20 cellular contexts compared by ENCODE assay signal in genomic region chr11:2467695-2468055, GRCh38. TPM values are rescaled to one million over a fixed set of nuclear protein-coding genes. Genes with fewer than 3 reads are reported as not detected.
DNase-seq lines count a peak whose midpoint lies in the region; ATAC-seq and TF ChIP-seq lines count a peak whose summit lies in the region.
"Had no signal": no experiment of that assay in that cellular context is flagged by ENCODE, and none has a peak within 500 bp of the region (broad histone marks: within the 10 kb centered on the region; RNA-seq: fewer than 3 reads in every experiment).

No MANE protein-coding gene starts in this region.

- H3K4me3 ChIP-seq in upper lobe of right lung = no peak overlapping the region
- H3K4me3 ChIP-seq: heart left ventricle, SK-N-MC, upper lobe of left lung had no signal

- H3K9me3 ChIP-seq in upper lobe of right lung = no peaks in the 10 kb centered on the region
- H3K9me3 ChIP-seq: heart left ventricle, upper lobe of left lung had no signal

- H3K4me1 ChIP-seq in upper lobe of right lung = no peaks in the 10 kb centered on the region

- DNase-seq in T-helper 1 cell (no peak), natural killer cell (no peak), upper lobe of right lung (peak; percentile 55), NCI-H2171 treated with DMSO at 0.1 percent for 48 hours (lab: John Stamatoyannopoulos, UW) (no peak)
- DNase-seq in natural killer cell treated with Interleukin-12 subunit alpha and Interleukin-12 subunit beta and Interleukin-15 and Interleukin-18, amount 100 ng/mL, for 72 hours (ENCODE audit: low spot score) = no peak
- DNase-seq in effector memory CD8-positive, alpha-beta T cell = no peak
- DNase-seq: mesendoderm; NCI-H69; stimulated activated naive CD4-positive, alpha-beta T cell treated with Interleukin-2 at 50 U/mL for 16 hours had no signal

- H3K27ac ChIP-seq in upper lobe of right lung = no peak overlapping the region
- H3K27ac ChIP-seq: 22Rv1, C4-2B, SK-N-MC, upper lobe of left lung had no signal

- no peaks in the 10 kb centered on the region for H3K9me3 Mint-ChIP-seq in T-helper 1 cell treated with Interleukin-12 subunit alpha and Interleukin-12 subunit beta and Interleukin-4 antibody, amounts not matched to agents 30 μg/mL and 1 μg/mL, for 36 hours
- H3K9me3 Mint-ChIP-seq in natural killer cell = no peaks in the 10 kb centered on the region
- H3K9me3 Mint-ChIP-seq in natural killer cell treated with Interleukin-12 subunit alpha and Interleukin-12 subunit beta and Interleukin-15 and Interleukin-18, amount 100 ng/mL, for 72 hours = no peaks in the 10 kb centered on the region
- no peaks in the 10 kb centered on the region for H3K9me3 Mint-ChIP-seq in effector memory CD8-positive, alpha-beta T cell
- H3K9me3 Mint-ChIP-seq: activated naive CD4-positive, alpha-beta T cell treated with anti-CD3 and anti-CD28 coated beads, Interleukin-2, amount 50 U/mL, for 72 hours had no signal

- peaks cover 12% of the 10 kb centered on the region for H3K27me3 Mint-ChIP-seq in T-helper 1 cell treated with Interleukin-12 subunit alpha and Interleukin-12 subunit beta and Interleukin-4 antibody, amounts not matched to agents 30 μg/mL and 1 μg/mL, for 36 hours (ENCODE audit: low read depth)
- H3K27me3 Mint-ChIP-seq in natural killer cell (ENCODE audit: low read depth in 2 of 2) = peaks cover 26 to 40% of the 10 kb centered on the region in 2 donors
- H3K27me3 Mint-ChIP-seq in natural killer cell treated with Interleukin-12 subunit alpha and Interleukin-12 subunit beta and Interleukin-15 and Interleukin-18, amount 100 ng/mL, for 72 hours = peaks cover 20 to 28% of the 10 kb centered on the region in 2 donors
- H3K27me3 Mint-ChIP-seq in effector memory CD8-positive, alpha-beta T cell = no peaks in the 10 kb centered on the region

- TF ChIP-seq CTCF in natural killer cell (IDR thresholded peaks at IDR 0.05) (no peak), upper lobe of right lung (IDR thresholded peaks at IDR 0.05) (no peak)

- H3K36me3 Mint-ChIP-seq in T-helper 1 cell treated with Interleukin-12 subunit alpha and Interleukin-12 subunit beta and Interleukin-4 antibody, amounts not matched to agents 30 μg/mL and 1 μg/mL, for 36 hours (ENCODE audit: low read depth) = no peaks in the 10 kb centered on the region
- no peaks in the 10 kb centered on the region for H3K36me3 Mint-ChIP-seq in natural killer cell
- H3K36me3 Mint-ChIP-seq in natural killer cell treated with Interleukin-12 subunit alpha and Interleukin-12 subunit beta and Interleukin-15 and Interleukin-18, amount 100 ng/mL, for 72 hours = no peaks in the 10 kb centered on the region
- H3K36me3 Mint-ChIP-seq in effector memory CD8-positive, alpha-beta T cell (ENCODE audit: insufficient read depth) = peaks cover 4% of the 10 kb centered on the region
- H3K36me3 Mint-ChIP-seq: activated naive CD4-positive, alpha-beta T cell treated with anti-CD3 and anti-CD28 coated beads, Interleukin-2, amount 50 U/mL, for 72 hours had no signal

- peak in 1 of 3 donors; percentile 5 for ATAC-seq in natural killer cell
- ATAC-seq in natural killer cell treated with Interleukin-12 subunit alpha and Interleukin-12 subunit beta and Interleukin-15 and Interleukin-18, amount 100 ng/mL, for 72 hours = no peak
- no peak for ATAC-seq in effector memory CD8-positive, alpha-beta T cell (replicated peaks)
- no peak for ATAC-seq in upper lobe of right lung
- no peak for ATAC-seq in GM21390 (IDR thresholded peaks at IDR 0.05; ENCODE audit: unreplicated experiment)
- ATAC-seq: heart left ventricle had no signal

- no peaks in the 10 kb centered on the region for H3K36me3 ChIP-seq in upper lobe of right lung
- H3K36me3 ChIP-seq: heart left ventricle, upper lobe of left lung had no signal

- peak overlapping the region; percentile 60 for H3K4me3 Mint-ChIP-seq in T-helper 1 cell treated with Interleukin-12 subunit alpha and Interleukin-12 subunit beta and Interleukin-4 antibody, amounts not matched to agents 30 μg/mL and 1 μg/mL, for 36 hours
- peak overlapping the region; percentile 49 for H3K4me3 Mint-ChIP-seq in natural killer cell
- no peak overlapping the region for H3K4me3 Mint-ChIP-seq in natural killer cell treated with Interleukin-12 subunit alpha and Interleukin-12 subunit beta and Interleukin-15 and Interleukin-18, amount 100 ng/mL, for 72 hours
- H3K4me3 Mint-ChIP-seq in effector memory CD8-positive, alpha-beta T cell = peak overlapping the region; percentile 73
- H3K4me3 Mint-ChIP-seq: neural crest cell had no signal

- peaks cover 19% of the 10 kb centered on the region for H3K4me1 Mint-ChIP-seq in T-helper 1 cell treated with Interleukin-12 subunit alpha and Interleukin-12 subunit beta and Interleukin-4 antibody, amounts not matched to agents 30 μg/mL and 1 μg/mL, for 36 hours (ENCODE audit: low read depth)
- H3K4me1 Mint-ChIP-seq in natural killer cell = peaks cover 19 to 38% of the 10 kb centered on the region in 2 donors
- peaks cover 17 to 23% of the 10 kb centered on the region in 2 donors for H3K4me1 Mint-ChIP-seq in natural killer cell treated with Interleukin-12 subunit alpha and Interleukin-12 subunit beta and Interleukin-15 and Interleukin-18, amount 100 ng/mL, for 72 hours (ENCODE audit: low read depth in 2 of 2)
- peaks cover 25 to 43% of the 10 kb centered on the region in 2 donors for H3K4me1 Mint-ChIP-seq in effector memory CD8-positive, alpha-beta T cell (ENCODE audit: low read depth in 2 of 2)
- H3K4me1 Mint-ChIP-seq: neural crest cell had no signal

- intact Hi-C loops in natural killer cell (cut with micrococcal nuclease) (loop anchor here (5.0 kb wide), 1 partner anchor 35 kb away; no protein-coding TSS in a partner anchor), upper lobe of right lung (cut with DNase I) (no loop called here)

- H3K27me3 ChIP-seq in upper lobe of right lung = no peaks in the 10 kb centered on the region
- H3K27me3 ChIP-seq: heart left ventricle, upper lobe of left lung had no signal

- H3K27ac Mint-ChIP-seq in T-helper 1 cell treated with Interleukin-12 subunit alpha and Interleukin-12 subunit beta and Interleukin-4 antibody, amounts not matched to agents 30 μg/mL and 1 μg/mL, for 36 hours = no peak overlapping the region
- no peak overlapping the region for H3K27ac Mint-ChIP-seq in natural killer cell
- H3K27ac Mint-ChIP-seq in natural killer cell treated with Interleukin-12 subunit alpha and Interleukin-12 subunit beta and Interleukin-15 and Interleukin-18, amount 100 ng/mL, for 72 hours = peak overlapping the region in 1 of 2 donors; percentile 8
- H3K27ac Mint-ChIP-seq in effector memory CD8-positive, alpha-beta T cell = peak overlapping the region in 1 of 2 donors; percentile 44

RNA-seq across cellular contexts. Expression of gene KCNQ1, which starts 22.9 kb away (rescaled TPM):
- total RNA-seq in natural killer cell (1 to 10 TPM; 1.9 to 7.8 (median 3.3) TPM), upper lobe of right lung (52.9 TPM)
- total RNA-seq in natural killer cell treated with Interleukin-12 subunit alpha and Interleukin-12 subunit beta and Interleukin-15 and Interleukin-18, amount 100 ng/mL, for 72 hours = 1 to 10 TPM in 1 of 2 donors, under 1 TPM in 1; 0.19 to 1.4 TPM
- total RNA-seq: fibroblast of lung had no signal

RNA-seq across cellular contexts. Expression of gene TRPM5, which starts 23.4 kb away (rescaled TPM):
- total RNA-seq in natural killer cell (not detected), upper lobe of right lung (not detected)
- not detected for total RNA-seq in natural killer cell treated with Interleukin-12 subunit alpha and Interleukin-12 subunit beta and Interleukin-15 and Interleukin-18, amount 100 ng/mL, for 72 hours
- total RNA-seq: activated naive CD4-positive, alpha-beta T cell treated with anti-CD3 and anti-CD28 coated beads, Interleukin-2, amount 50 U/mL, for 72 hours; fibroblast of lung; H7; heart left ventricle; upper lobe of left lung had no signal
